ENCODE assay signal across 31 cellular contexts in genomic region chr17:79248843-79249242, GRCh38.
"Had no signal": no experiment of that assay in that cellular context is flagged by ENCODE, and none has a peak within 500 bp of the region (broad histone marks: within the 10 kb centered on the region; RNA-seq: fewer than 3 reads in every experiment).

No MANE protein-coding gene starts in this region.

- H3K4me1 ChIP-seq: adrenal gland, body of pancreas, esophagus muscularis mucosa, foreskin keratinocyte, gastrocnemius medialis, heart left ventricle had no signal

- H3K36me3 Mint-ChIP-seq: activated CD4-positive, alpha-beta memory T cell treated with anti-CD3 and anti-CD28 coated beads for 36 hours; activated CD8-positive, alpha-beta memory T cell treated with anti-CD3 and anti-CD28 coated beads, Interleukin-2, amount 10 ng/mL, durations not matched to agents 7 days and 5 days; activated naive CD4-positive, alpha-beta T cell treated with anti-CD3 and anti-CD28 coated beads, Interleukin-2, amount 50 U/mL, for 24 hours; activated naive CD8-positive, alpha-beta T cell treated with anti-CD3 and anti-CD28 coated beads for 36 hours had no signal

- H3K9me3 ChIP-seq: adrenal gland, body of pancreas, esophagus muscularis mucosa, gastrocnemius medialis, heart left ventricle had no signal

- H3K4me1 Mint-ChIP-seq: activated CD8-positive, alpha-beta memory T cell treated with anti-CD3 and anti-CD28 coated beads, Interleukin-2, amount 10 ng/mL, durations not matched to agents 7 days and 5 days; activated naive CD4-positive, alpha-beta T cell treated with anti-CD3 and anti-CD28 coated beads, Interleukin-2, amount 50 U/mL, for 24 hours; activated naive CD8-positive, alpha-beta T cell treated with anti-CD3 and anti-CD28 coated beads for 36 hours; activated naive CD8-positive, alpha-beta T cell treated with anti-CD3 and anti-CD28 coated beads, Interleukin-2, amount 50 U/mL, for 24 hours had no signal

- H3K9me3 Mint-ChIP-seq: activated CD4-positive, alpha-beta memory T cell treated with anti-CD3 and anti-CD28 coated beads for 36 hours; activated naive CD4-positive, alpha-beta T cell treated with anti-CD3 and anti-CD28 coated beads for 36 hours; activated naive CD4-positive, alpha-beta T cell treated with anti-CD3 and anti-CD28 coated beads, Interleukin-2, amount 50 U/mL, for 24 hours; activated naive CD8-positive, alpha-beta T cell treated with anti-CD3 and anti-CD28 coated beads for 36 hours; activated naive CD8-positive, alpha-beta T cell treated with anti-CD3 and anti-CD28 coated beads, Interleukin-2, amount 50 U/mL, for 24 hours; activated T-helper 1 cell treated with anti-CD3 and anti-CD28 coated beads, Interleukin-12 subunit alpha, Interleukin-12 subunit beta, Interleukin-2, Interleukin-4 antibody, amounts not matched to agents 30 ng/mL and 10 ng/mL and 1 ng/mL, durations not matched to agents 14 hours and 24 hours and 36 hours; activated T-helper 2 cell treated with anti-CD3 and anti-CD28 coated beads, Interferon-gamma antibody, Interleukin-2, Interleukin-4, amounts not matched to agents 10 μg/mL and 5 μg/mL and 100 μg/mL, durations not matched to agents 14 hours and 24 hours and 36 hours; effector memory CD8-positive, alpha-beta T cell had no signal

- H3K27ac Mint-ChIP-seq: activated CD4-positive, alpha-beta memory T cell treated with anti-CD3 and anti-CD28 coated beads for 36 hours; activated CD8-positive, alpha-beta memory T cell treated with anti-CD3 and anti-CD28 coated beads, Interleukin-2, amount 10 ng/mL, durations not matched to agents 7 days and 5 days; activated CD8-positive, alpha-beta T cell treated with anti-CD3 and anti-CD28 coated beads, Interleukin-2, amount 10 ng/mL, durations not matched to agents 7 days and 5 days; activated naive CD4-positive, alpha-beta T cell treated with anti-CD3 and anti-CD28 coated beads for 36 hours; activated naive CD4-positive, alpha-beta T cell treated with anti-CD3 and anti-CD28 coated beads, Interleukin-2, amount 50 U/mL, for 24 hours; activated naive CD8-positive, alpha-beta T cell treated with anti-CD3 and anti-CD28 coated beads for 36 hours; activated naive CD8-positive, alpha-beta T cell treated with anti-CD3 and anti-CD28 coated beads, Interleukin-2, amount 50 U/mL, for 24 hours; activated T-helper 1 cell treated with anti-CD3 and anti-CD28 coated beads, Interleukin-12 subunit alpha, Interleukin-12 subunit beta, Interleukin-2, Interleukin-4 antibody, amounts not matched to agents 30 ng/mL and 10 ng/mL and 1 ng/mL, durations not matched to agents 14 hours and 24 hours and 36 hours; activated T-helper 2 cell treated with anti-CD3 and anti-CD28 coated beads, Interferon-gamma antibody, Interleukin-2, Interleukin-4, amounts not matched to agents 10 μg/mL and 5 μg/mL and 100 μg/mL, durations not matched to agents 14 hours and 24 hours and 36 hours; effector memory CD8-positive, alpha-beta T cell had no signal

- H3K36me3 ChIP-seq: adrenal gland, esophagus muscularis mucosa, gastrocnemius medialis, heart left ventricle had no signal

- DNase-seq: activated CD4-positive, alpha-beta memory T cell treated with anti-CD3 and anti-CD28 coated beads for 36 hours; activated CD4-positive, alpha-beta T cell treated with anti-CD3 and anti-CD28 coated beads for 48 hours; activated CD4-positive, alpha-beta T cell treated with anti-CD3 and anti-CD28 coated beads, Interleukin-2, amount 50 U/mL, for 1 hour; activated CD8-positive, alpha-beta memory T cell treated with anti-CD3 and anti-CD28 coated beads, Interleukin-2, amount 10 ng/mL, durations not matched to agents 7 days and 5 days; activated CD8-positive, alpha-beta memory T cell treated with anti-CD3 and anti-CD28 coated beads, Interleukin-2, amount 50 U/mL, for 4 hours; activated CD8-positive, alpha-beta T cell treated with anti-CD3 and anti-CD28 coated beads, Interleukin-2, amount 10 ng/mL, durations not matched to agents 7 days and 5 days; activated effector memory CD4-positive, alpha-beta T cell treated with anti-CD3 and anti-CD28 coated beads, Interleukin-2, amount 50 U/mL, for 16 hours; activated naive CD4-positive, alpha-beta T cell treated with anti-CD3 and anti-CD28 coated beads for 36 hours; activated naive CD8-positive, alpha-beta T cell treated with anti-CD3 and anti-CD28 coated beads for 36 hours; activated naive CD8-positive, alpha-beta T cell treated with anti-CD3 and anti-CD28 coated beads, Interleukin-2, amount 50 U/mL, for 24 hours; activated T-cell treated with anti-CD3 and anti-CD28 coated beads, Interleukin-2, amount 50 U/mL, for 1 hour; activated T-cell treated with anti-CD3 and anti-CD28 coated beads, Interleukin-2, amount 50 U/mL, for 48 hours; adrenal gland; amygdala; aorta; body of pancreas; caudate nucleus; cortex of kidney; dermis blood vessel endothelial cell; effector CD4-positive, alpha-beta T cell; effector memory CD8-positive, alpha-beta T cell; erythroblast; foreskin keratinocyte; gastrocnemius medialis; glutamatergic neuron; heart left ventricle; T-helper 2 cell had no signal

- H3K4me3 ChIP-seq: adrenal gland, body of pancreas, esophagus muscularis mucosa, gastrocnemius medialis, heart left ventricle had no signal

- ATAC-seq: activated CD8-positive, alpha-beta memory T cell treated with anti-CD3 and anti-CD28 coated beads, Interleukin-2, amount 10 ng/mL, durations not matched to agents 7 days and 5 days; activated CD8-positive, alpha-beta T cell treated with anti-CD3 and anti-CD28 coated beads, Interleukin-2, amount 10 ng/mL, durations not matched to agents 7 days and 5 days; activated naive CD8-positive, alpha-beta T cell treated with anti-CD3 and anti-CD28 coated beads, Interleukin-2, amount 50 U/mL, for 24 hours; body of pancreas; effector memory CD8-positive, alpha-beta T cell; foreskin keratinocyte; gastrocnemius medialis; heart left ventricle had no signal

- H3K27ac ChIP-seq: adrenal gland, body of pancreas, esophagus muscularis mucosa, foreskin keratinocyte, gastrocnemius medialis, heart left ventricle had no signal

- H3K4me3 Mint-ChIP-seq: activated CD4-positive, alpha-beta memory T cell treated with anti-CD3 and anti-CD28 coated beads for 36 hours; activated CD8-positive, alpha-beta memory T cell treated with anti-CD3 and anti-CD28 coated beads, Interleukin-2, amount 10 ng/mL, durations not matched to agents 7 days and 5 days; activated CD8-positive, alpha-beta T cell treated with anti-CD3 and anti-CD28 coated beads, Interleukin-2, amount 10 ng/mL, durations not matched to agents 7 days and 5 days; activated naive CD4-positive, alpha-beta T cell treated with anti-CD3 and anti-CD28 coated beads for 36 hours; activated naive CD4-positive, alpha-beta T cell treated with anti-CD3 and anti-CD28 coated beads, Interleukin-2, amount 50 U/mL, for 24 hours; activated naive CD8-positive, alpha-beta T cell treated with anti-CD3 and anti-CD28 coated beads for 36 hours; activated naive CD8-positive, alpha-beta T cell treated with anti-CD3 and anti-CD28 coated beads, Interleukin-2, amount 50 U/mL, for 24 hours; activated T-helper 1 cell treated with anti-CD3 and anti-CD28 coated beads, Interleukin-12 subunit alpha, Interleukin-12 subunit beta, Interleukin-2, Interleukin-4 antibody, amounts not matched to agents 30 ng/mL and 10 ng/mL and 1 ng/mL, durations not matched to agents 14 hours and 24 hours and 36 hours; effector memory CD8-positive, alpha-beta T cell had no signal
